Comparison of ENCODE assay signal across 1 cellular context in genomic region chr17:81238815-81239713, GRCh38.
A peak's percentile ranks its signal among the peaks of the same experiment; 100 is the strongest.
TF ChIP-seq lines count a peak whose summit lies in the region.

NDUFAF8 (plus strand) TSS chr17:81239318; CDS start chr17:81239364, 46 bp downstream.
TEPSIN (minus strand) TSS chr17:81239055; CDS start chr17:81239033, 22 bp downstream.

TF ChIP-seq in HepG2, 621 proteins besides CTCF, POLR2A, EP300 and RAD21 (continued from another document and continues in another):
- TF ChIP-seq ZBTB2 (CRISPR knock-in tag; IDR thresholded peaks at IDR 0.05; ENCODE audit: low read depth): peak; percentile 19; the same call in 1 of the 2 replicates
- TF ChIP-seq CBX1 (IDR thresholded peaks at IDR 0.05; ENCODE audit: low read depth): no peak
- TF ChIP-seq PAWR (CRISPR knock-in tag; IDR thresholded peaks at IDR 0.05; ENCODE audit: borderline replicate concordance): 0 out of 2 replicates have a peak, but pooled peaks have one; percentile 26
- TF ChIP-seq YEATS4 (CRISPR knock-in tag; IDR thresholded peaks at IDR 0.05; ENCODE audit: borderline replicate concordance): peak; percentile 92
- TF ChIP-seq SNAPC2 (CRISPR knock-in tag; IDR thresholded peaks at IDR 0.05): 0 out of 2 replicates have a peak, but pooled peaks have one; percentile 2
- no peak; the same call in 1 of the 2 replicates for TF ChIP-seq ZNF891 (CRISPR knock-in tag; IDR thresholded peaks at IDR 0.05)
- TF ChIP-seq ZNF207 (IDR thresholded peaks at IDR 0.05; ENCODE audit: borderline replicate concordance): no peak
- TF ChIP-seq BORCS8-MEF2B (CRISPR knock-in tag; IDR thresholded peaks at IDR 0.05): no peak
- peak; percentile 69 for TF ChIP-seq IKZF4 (CRISPR knock-in tag; IDR thresholded peaks at IDR 0.05; ENCODE audit: borderline replicate concordance, low read depth, not compliant biosample characterization)
- TF ChIP-seq ZUFSP (CRISPR knock-in tag; IDR thresholded peaks at IDR 0.05; ENCODE audit: borderline replicate concordance): no peak
- TF ChIP-seq AHR (CRISPR knock-in tag; IDR thresholded peaks at IDR 0.05): no peak
- TF ChIP-seq NCOA5 (CRISPR knock-in tag; IDR thresholded peaks at IDR 0.05): no peak
- peak; percentile 100 for TF ChIP-seq FOXK1 (CRISPR knock-in tag; IDR thresholded peaks at IDR 0.05; ENCODE audit: borderline replicate concordance, low read depth)
- 0 out of 2 replicates have a peak, but pooled peaks have one; percentile 13 for TF ChIP-seq ZNF343 (CRISPR knock-in tag; IDR thresholded peaks at IDR 0.05)
- 0 out of 2 replicates have a peak, but pooled peaks have one; percentile 44 for TF ChIP-seq ZFP90 (CRISPR knock-in tag; IDR thresholded peaks at IDR 0.05; ENCODE audit: borderline replicate concordance)
- TF ChIP-seq ZNF644 (CRISPR knock-in tag; IDR thresholded peaks at IDR 0.05; ENCODE audit: low read depth): no peak
- TF ChIP-seq U2AF2 (IDR thresholded peaks at IDR 0.05; ENCODE audit: low read depth, low read length): no peak
- no peak; the same call in 1 of the 2 replicates for TF ChIP-seq ARNTL (CRISPR knock-in tag; IDR thresholded peaks at IDR 0.05)
- TF ChIP-seq ARID5B (CRISPR knock-in tag; IDR thresholded peaks at IDR 0.05): no peak
- no peak for TF ChIP-seq ZNF225 (CRISPR knock-in tag; IDR thresholded peaks at IDR 0.05)
- no peak for TF ChIP-seq PRDM10 (CRISPR knock-in tag; IDR thresholded peaks at IDR 0.05; ENCODE audit: low read depth)
- TF ChIP-seq ZNF354B (CRISPR knock-in tag; IDR thresholded peaks at IDR 0.05): no peak
- no peak for TF ChIP-seq ZBTB14 (CRISPR knock-in tag; IDR thresholded peaks at IDR 0.05)
- no peak for TF ChIP-seq TARDBP (CRISPR knock-in tag; IDR thresholded peaks at IDR 0.05)
- no peak for TF ChIP-seq PLSCR1 (CRISPR knock-in tag; IDR thresholded peaks at IDR 0.05; ENCODE audit: borderline replicate concordance)
- no peak for TF ChIP-seq ATF7 (IDR thresholded peaks at IDR 0.05)
- TF ChIP-seq ATF7 (CRISPR knock-in tag; IDR thresholded peaks at IDR 0.05): no peak
- TF ChIP-seq SRY (CRISPR knock-in tag; IDR thresholded peaks at IDR 0.05): peak; percentile 36
- TF ChIP-seq ZNF574 (CRISPR knock-in tag; IDR thresholded peaks at IDR 0.05): peak; percentile 73
- peak; percentile 83 for TF ChIP-seq CREM (IDR thresholded peaks at IDR 0.05)
- no peak for TF ChIP-seq CREM (CRISPR knock-in tag; IDR thresholded peaks at IDR 0.05)
- TF ChIP-seq XRCC5 (optimal IDR thresholded peaks at IDR 0.05; ENCODE audit: low read length): peak; percentile 67
- TF ChIP-seq NPAS2 (CRISPR knock-in tag; IDR thresholded peaks at IDR 0.05; ENCODE audit: borderline replicate concordance): no peak
- TF ChIP-seq CENPX (CRISPR knock-in tag; IDR thresholded peaks at IDR 0.05): no peak
- TF ChIP-seq ZBTB44 (CRISPR knock-in tag; IDR thresholded peaks at IDR 0.05): no peak; the same call in 1 of the 2 replicates
- TF ChIP-seq SALL2 (CRISPR knock-in tag; IDR thresholded peaks at IDR 0.05): 0 out of 2 replicates have a peak, but pooled peaks have one; percentile 18
- TF ChIP-seq ZFX (CRISPR knock-in tag; IDR thresholded peaks at IDR 0.05; ENCODE audit: low read depth): peak; percentile 95
- TF ChIP-seq ZNF672 (CRISPR knock-in tag; IDR thresholded peaks at IDR 0.05): no peak
- no peak for TF ChIP-seq ATF4 (CRISPR knock-in tag; IDR thresholded peaks at IDR 0.05)
- no peak for TF ChIP-seq ZNF564 (CRISPR knock-in tag; IDR thresholded peaks at IDR 0.05)
- no peak for TF ChIP-seq PATZ1 (CRISPR knock-in tag; IDR thresholded peaks at IDR 0.05)
- 0 out of 2 replicates have a peak, but pooled peaks have one; percentile 17 for TF ChIP-seq ZNF792 (CRISPR knock-in tag; IDR thresholded peaks at IDR 0.05)
